ENCODE assay signal across 18 cellular contexts in genomic region chr13:50905256-50905655, GRCh38.
"Had no signal": no experiment of that assay in that cellular context is flagged by ENCODE, and none has a peak within 500 bp of the region (broad histone marks: within the 10 kb centered on the region; RNA-seq: fewer than 3 reads in every experiment).

No MANE protein-coding gene starts in this region.

- H2AFZ ChIP-seq: hepatocyte had no signal

- H3K36me3 Mint-ChIP-seq: memory B cell, mesothelial cell of epicardium, natural killer cell had no signal

- H3K4me2 ChIP-seq: hepatocyte had no signal

- H3K27me3 ChIP-seq: foreskin keratinocyte, hepatocyte, sigmoid colon, upper lobe of left lung, vagina had no signal

- H3K79me2 ChIP-seq: hepatocyte had no signal

- H3K4me3 Mint-ChIP-seq: dendritic cell treated with granulocyte-macrophage colony-stimulating factor and Interleukin-4, amounts not matched to agents 40 ng/mL and 50 ng/mL, for 4 days; effector memory CD8-positive, alpha-beta T cell; memory B cell; mesothelial cell of epicardium; natural killer cell had no signal

- H3K4me3 ChIP-seq: hepatocyte, sigmoid colon, skin epidermis, upper lobe of left lung, vagina had no signal

- H3K4me1 ChIP-seq: sigmoid colon, vagina had no signal

- H3K36me3 ChIP-seq: sigmoid colon, upper lobe of left lung, vagina had no signal

- H3K4me1 Mint-ChIP-seq: neural crest cell had no signal

- H3K27ac Mint-ChIP-seq: dendritic cell treated with granulocyte-macrophage colony-stimulating factor and Interleukin-4, amounts not matched to agents 40 ng/mL and 50 ng/mL, for 4 days; effector memory CD8-positive, alpha-beta T cell; memory B cell; mesothelial cell of epicardium; natural killer cell had no signal

- H3K9me3 Mint-ChIP-seq: dendritic cell treated with granulocyte-macrophage colony-stimulating factor and Interleukin-4, amounts not matched to agents 40 ng/mL and 50 ng/mL, for 4 days; effector memory CD8-positive, alpha-beta T cell; memory B cell; mesothelial cell of epicardium; natural killer cell; neural crest cell had no signal

- DNase-seq: effector memory CD8-positive, alpha-beta T cell; head of caudate nucleus; kidney; left cardiac atrium; natural killer cell; posterior cingulate gyrus; sigmoid colon; stimulated activated CD4-positive, alpha-beta T cell treated with anti-CD3 and anti-CD28 coated beads, Interleukin-2, amount 100 ng/mL, for 24 hours; stimulated activated naive CD4-positive, alpha-beta T cell had no signal

- H3K27me3 Mint-ChIP-seq: dendritic cell treated with granulocyte-macrophage colony-stimulating factor and Interleukin-4, amounts not matched to agents 40 ng/mL and 50 ng/mL, for 4 days; effector memory CD8-positive, alpha-beta T cell; memory B cell had no signal

- H3K9me3 ChIP-seq: sigmoid colon, upper lobe of left lung, vagina had no signal

- ATAC-seq: effector memory CD8-positive, alpha-beta T cell; foreskin keratinocyte; left cardiac atrium; natural killer cell had no signal

- H3K27ac ChIP-seq: foreskin keratinocyte, hepatocyte, sigmoid colon, skin epidermis, vagina had no signal
